ENCODE assay signal across 1 cellular context in the genomic region with DNA sequence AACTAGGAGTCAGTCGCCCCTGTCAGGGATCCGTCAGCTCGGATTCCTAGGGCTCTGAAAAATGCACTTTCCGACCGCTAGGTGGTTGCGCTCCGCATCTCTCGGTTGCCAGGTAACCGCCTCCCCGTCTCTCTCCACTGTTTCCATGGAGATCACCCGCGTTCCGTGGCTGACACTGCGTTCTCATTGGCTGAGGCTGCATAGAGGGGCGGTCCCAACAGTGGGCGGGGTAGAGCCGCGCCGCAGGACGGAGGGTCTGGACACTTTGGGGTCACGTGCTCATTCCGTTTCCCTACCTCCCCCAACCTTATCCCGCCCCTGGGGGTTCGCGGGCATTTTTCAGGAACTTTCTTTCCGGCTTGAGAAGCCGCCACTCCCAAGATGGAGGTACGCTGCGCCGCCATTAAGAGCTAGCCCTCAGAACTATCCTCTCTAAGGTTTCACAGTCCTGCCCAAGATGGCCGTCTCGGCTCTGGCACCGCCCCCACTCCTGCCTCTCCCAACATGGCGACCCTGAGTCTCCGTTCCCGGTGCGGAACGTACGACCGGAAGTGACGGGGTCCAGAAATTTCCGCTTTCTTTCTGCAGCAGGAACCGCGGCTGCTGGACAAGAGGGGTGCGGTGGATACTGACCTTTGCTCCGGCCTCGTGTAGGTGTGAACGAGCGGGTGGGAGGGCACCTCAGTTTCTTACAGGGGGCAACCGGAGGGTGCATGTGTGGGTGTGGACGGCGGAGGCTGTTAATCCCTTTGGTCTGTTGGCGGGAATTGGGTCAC.
TF ChIP-seq lines count a peak whose summit lies in the region.

A gene (minus strand): TSS at position 65 of the 776 bp plus-strand sequence. CDS start 105 bp downstream, outside the sequence.
A gene with protein sequence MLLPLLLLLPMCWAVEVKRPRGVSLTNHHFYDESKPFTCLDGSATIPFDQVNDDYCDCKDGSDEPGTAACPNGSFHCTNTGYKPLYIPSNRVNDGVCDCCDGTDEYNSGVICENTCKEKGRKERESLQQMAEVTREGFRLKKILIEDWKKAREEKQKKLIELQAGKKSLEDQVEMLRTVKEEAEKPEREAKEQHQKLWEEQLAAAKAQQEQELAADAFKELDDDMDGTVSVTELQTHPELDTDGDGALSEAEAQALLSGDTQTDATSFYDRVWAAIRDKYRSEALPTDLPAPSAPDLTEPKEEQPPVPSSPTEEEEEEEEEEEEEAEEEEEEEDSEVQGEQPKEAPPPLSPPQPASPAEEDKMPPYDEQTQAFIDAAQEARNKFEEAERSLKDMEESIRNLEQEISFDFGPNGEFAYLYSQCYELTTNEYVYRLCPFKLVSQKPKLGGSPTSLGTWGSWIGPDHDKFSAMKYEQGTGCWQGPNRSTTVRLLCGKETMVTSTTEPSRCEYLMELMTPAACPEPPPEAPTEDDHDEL (plus strand): TSS at position 579 of the 776 bp plus-strand sequence. CDS start 483 bp downstream, outside the sequence.

TF ChIP-seq in HepG2, 621 proteins besides CTCF, POLR2A, EP300 and RAD21 (continues in another document):
- TF ChIP-seq, protein P1, sequence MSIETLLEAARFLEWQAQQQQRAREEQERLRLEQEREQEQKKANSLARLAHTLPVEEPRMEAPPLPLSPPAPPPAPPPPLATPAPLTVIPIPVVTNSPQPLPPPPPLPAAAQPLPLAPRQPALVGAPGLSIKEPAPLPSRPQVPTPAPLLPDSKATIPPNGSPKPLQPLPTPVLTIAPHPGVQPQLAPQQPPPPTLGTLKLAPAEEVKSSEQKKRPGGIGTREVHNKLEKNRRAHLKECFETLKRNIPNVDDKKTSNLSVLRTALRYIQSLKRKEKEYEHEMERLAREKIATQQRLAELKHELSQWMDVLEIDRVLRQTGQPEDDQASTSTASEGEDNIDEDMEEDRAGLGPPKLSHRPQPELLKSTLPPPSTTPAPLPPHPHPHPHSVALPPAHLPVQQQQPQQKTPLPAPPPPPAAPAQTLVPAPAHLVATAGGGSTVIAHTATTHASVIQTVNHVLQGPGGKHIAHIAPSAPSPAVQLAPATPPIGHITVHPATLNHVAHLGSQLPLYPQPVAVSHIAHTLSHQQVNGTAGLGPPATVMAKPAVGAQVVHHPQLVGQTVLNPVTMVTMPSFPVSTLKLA (IDR thresholded peaks at IDR 0.05): peak; percentile 49
- TF ChIP-seq, protein P2, sequence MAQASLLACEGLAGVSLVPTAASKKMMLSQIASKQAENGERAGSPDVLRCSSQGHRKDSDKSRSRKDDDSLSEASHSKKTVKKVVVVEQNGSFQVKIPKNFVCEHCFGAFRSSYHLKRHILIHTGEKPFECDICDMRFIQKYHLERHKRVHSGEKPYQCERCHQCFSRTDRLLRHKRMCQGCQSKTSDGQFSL (CRISPR knock-in tag; IDR thresholded peaks at IDR 0.05): peak; percentile 47
- 0 out of 2 replicates have a peak, but pooled peaks have one; percentile 42 for TF ChIP-seq CBX5 (CRISPR knock-in tag; IDR thresholded peaks at IDR 0.05; ENCODE audit: borderline replicate concordance)
- peak; percentile 100 for TF ChIP-seq YY1 (IDR thresholded peaks at IDR 0.05; ENCODE audit: insufficient read depth, insufficient replicate concordance, low read depth, low read length)
- TF ChIP-seq, protein P3, sequence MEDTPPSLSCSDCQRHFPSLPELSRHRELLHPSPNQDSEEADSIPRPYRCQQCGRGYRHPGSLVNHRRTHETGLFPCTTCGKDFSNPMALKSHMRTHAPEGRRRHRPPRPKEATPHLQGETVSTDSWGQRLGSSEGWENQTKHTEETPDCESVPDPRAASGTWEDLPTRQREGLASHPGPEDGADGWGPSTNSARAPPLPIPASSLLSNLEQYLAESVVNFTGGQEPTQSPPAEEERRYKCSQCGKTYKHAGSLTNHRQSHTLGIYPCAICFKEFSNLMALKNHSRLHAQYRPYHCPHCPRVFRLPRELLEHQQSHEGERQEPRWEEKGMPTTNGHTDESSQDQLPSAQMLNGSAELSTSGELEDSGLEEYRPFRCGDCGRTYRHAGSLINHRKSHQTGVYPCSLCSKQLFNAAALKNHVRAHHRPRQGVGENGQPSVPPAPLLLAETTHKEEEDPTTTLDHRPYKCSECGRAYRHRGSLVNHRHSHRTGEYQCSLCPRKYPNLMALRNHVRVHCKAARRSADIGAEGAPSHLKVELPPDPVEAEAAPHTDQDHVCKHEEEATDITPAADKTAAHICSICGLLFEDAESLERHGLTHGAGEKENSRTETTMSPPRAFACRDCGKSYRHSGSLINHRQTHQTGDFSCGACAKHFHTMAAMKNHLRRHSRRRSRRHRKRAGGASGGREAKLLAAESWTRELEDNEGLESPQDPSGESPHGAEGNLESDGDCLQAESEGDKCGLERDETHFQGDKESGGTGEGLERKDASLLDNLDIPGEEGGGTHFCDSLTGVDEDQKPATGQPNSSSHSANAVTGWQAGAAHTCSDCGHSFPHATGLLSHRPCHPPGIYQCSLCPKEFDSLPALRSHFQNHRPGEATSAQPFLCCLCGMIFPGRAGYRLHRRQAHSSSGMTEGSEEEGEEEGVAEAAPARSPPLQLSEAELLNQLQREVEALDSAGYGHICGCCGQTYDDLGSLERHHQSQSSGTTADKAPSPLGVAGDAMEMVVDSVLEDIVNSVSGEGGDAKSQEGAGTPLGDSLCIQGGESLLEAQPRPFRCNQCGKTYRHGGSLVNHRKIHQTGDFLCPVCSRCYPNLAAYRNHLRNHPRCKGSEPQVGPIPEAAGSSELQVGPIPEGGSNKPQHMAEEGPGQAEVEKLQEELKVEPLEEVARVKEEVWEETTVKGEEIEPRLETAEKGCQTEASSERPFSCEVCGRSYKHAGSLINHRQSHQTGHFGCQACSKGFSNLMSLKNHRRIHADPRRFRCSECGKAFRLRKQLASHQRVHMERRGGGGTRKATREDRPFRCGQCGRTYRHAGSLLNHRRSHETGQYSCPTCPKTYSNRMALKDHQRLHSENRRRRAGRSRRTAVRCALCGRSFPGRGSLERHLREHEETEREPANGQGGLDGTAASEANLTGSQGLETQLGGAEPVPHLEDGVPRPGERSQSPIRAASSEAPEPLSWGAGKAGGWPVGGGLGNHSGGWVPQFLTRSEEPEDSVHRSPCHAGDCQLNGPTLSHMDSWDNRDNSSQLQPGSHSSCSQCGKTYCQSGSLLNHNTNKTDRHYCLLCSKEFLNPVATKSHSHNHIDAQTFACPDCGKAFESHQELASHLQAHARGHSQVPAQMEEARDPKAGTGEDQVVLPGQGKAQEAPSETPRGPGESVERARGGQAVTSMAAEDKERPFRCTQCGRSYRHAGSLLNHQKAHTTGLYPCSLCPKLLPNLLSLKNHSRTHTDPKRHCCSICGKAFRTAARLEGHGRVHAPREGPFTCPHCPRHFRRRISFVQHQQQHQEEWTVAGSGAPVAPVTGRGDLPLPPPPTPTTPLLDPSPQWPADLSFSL (CRISPR knock-in tag; IDR thresholded peaks at IDR 0.05): no peak
- TF ChIP-seq, protein P4, sequence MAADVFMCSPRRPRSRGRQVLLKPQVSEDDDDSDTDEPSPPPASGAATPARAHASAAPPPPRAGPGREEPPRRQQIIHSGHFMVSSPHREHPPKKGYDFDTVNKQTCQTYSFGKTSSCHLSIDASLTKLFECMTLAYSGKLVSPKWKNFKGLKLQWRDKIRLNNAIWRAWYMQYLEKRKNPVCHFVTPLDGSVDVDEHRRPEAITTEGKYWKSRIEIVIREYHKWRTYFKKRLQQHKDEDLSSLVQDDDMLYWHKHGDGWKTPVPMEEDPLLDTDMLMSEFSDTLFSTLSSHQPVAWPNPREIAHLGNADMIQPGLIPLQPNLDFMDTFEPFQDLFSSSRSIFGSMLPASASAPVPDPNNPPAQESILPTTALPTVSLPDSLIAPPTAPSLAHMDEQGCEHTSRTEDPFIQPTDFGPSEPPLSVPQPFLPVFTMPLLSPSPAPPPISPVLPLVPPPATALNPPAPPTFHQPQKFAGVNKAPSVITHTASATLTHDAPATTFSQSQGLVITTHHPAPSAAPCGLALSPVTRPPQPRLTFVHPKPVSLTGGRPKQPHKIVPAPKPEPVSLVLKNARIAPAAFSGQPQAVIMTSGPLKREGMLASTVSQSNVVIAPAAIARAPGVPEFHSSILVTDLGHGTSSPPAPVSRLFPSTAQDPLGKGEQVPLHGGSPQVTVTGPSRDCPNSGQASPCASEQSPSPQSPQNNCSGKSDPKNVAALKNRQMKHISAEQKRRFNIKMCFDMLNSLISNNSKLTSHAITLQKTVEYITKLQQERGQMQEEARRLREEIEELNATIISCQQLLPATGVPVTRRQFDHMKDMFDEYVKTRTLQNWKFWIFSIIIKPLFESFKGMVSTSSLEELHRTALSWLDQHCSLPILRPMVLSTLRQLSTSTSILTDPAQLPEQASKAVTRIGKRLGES (CRISPR knock-in tag; IDR thresholded peaks at IDR 0.05; ENCODE audit: borderline replicate concordance): no peak; the same call in 1 of the 2 replicates
- TF ChIP-seq ZNF30 (CRISPR knock-in tag; IDR thresholded peaks at IDR 0.05): no peak
- peak; percentile 21 for TF ChIP-seq ZNF781 (CRISPR knock-in tag; IDR thresholded peaks at IDR 0.05; ENCODE audit: borderline replicate concordance, not compliant biosample characterization)
- TF ChIP-seq ZNF234 (CRISPR knock-in tag; conservative IDR thresholded peaks at IDR 0.05): no peak
- TF ChIP-seq NFKBIZ (CRISPR knock-in tag; IDR thresholded peaks at IDR 0.05): no peak; the same call in 1 of the 2 replicates
- TF ChIP-seq, protein P5, sequence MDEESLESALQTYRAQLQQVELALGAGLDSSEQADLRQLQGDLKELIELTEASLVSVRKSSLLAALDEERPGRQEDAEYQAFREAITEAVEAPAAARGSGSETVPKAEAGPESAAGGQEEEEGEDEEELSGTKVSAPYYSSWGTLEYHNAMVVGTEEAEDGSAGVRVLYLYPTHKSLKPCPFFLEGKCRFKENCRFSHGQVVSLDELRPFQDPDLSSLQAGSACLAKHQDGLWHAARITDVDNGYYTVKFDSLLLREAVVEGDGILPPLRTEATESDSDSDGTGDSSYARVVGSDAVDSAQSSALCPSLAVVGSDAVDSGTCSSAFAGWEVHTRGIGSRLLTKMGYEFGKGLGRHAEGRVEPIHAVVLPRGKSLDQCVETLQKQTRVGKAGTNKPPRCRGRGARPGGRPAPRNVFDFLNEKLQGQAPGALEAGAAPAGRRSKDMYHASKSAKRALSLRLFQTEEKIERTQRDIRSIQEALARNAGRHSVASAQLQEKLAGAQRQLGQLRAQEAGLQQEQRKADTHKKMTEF (CRISPR knock-in tag; IDR thresholded peaks at IDR 0.05): peak; percentile 93
- TF ChIP-seq RCOR2 (CRISPR knock-in tag; IDR thresholded peaks at IDR 0.05): no peak; the same call in 1 of the 2 replicates
- peak; percentile 10 for TF ChIP-seq HDAC2 (CRISPR knock-in tag; IDR thresholded peaks at IDR 0.05)
- TF ChIP-seq MEIS2 (CRISPR knock-in tag; IDR thresholded peaks at IDR 0.05): peak; percentile 53; the same call in 1 of the 2 replicates
- TF ChIP-seq, protein P6, sequence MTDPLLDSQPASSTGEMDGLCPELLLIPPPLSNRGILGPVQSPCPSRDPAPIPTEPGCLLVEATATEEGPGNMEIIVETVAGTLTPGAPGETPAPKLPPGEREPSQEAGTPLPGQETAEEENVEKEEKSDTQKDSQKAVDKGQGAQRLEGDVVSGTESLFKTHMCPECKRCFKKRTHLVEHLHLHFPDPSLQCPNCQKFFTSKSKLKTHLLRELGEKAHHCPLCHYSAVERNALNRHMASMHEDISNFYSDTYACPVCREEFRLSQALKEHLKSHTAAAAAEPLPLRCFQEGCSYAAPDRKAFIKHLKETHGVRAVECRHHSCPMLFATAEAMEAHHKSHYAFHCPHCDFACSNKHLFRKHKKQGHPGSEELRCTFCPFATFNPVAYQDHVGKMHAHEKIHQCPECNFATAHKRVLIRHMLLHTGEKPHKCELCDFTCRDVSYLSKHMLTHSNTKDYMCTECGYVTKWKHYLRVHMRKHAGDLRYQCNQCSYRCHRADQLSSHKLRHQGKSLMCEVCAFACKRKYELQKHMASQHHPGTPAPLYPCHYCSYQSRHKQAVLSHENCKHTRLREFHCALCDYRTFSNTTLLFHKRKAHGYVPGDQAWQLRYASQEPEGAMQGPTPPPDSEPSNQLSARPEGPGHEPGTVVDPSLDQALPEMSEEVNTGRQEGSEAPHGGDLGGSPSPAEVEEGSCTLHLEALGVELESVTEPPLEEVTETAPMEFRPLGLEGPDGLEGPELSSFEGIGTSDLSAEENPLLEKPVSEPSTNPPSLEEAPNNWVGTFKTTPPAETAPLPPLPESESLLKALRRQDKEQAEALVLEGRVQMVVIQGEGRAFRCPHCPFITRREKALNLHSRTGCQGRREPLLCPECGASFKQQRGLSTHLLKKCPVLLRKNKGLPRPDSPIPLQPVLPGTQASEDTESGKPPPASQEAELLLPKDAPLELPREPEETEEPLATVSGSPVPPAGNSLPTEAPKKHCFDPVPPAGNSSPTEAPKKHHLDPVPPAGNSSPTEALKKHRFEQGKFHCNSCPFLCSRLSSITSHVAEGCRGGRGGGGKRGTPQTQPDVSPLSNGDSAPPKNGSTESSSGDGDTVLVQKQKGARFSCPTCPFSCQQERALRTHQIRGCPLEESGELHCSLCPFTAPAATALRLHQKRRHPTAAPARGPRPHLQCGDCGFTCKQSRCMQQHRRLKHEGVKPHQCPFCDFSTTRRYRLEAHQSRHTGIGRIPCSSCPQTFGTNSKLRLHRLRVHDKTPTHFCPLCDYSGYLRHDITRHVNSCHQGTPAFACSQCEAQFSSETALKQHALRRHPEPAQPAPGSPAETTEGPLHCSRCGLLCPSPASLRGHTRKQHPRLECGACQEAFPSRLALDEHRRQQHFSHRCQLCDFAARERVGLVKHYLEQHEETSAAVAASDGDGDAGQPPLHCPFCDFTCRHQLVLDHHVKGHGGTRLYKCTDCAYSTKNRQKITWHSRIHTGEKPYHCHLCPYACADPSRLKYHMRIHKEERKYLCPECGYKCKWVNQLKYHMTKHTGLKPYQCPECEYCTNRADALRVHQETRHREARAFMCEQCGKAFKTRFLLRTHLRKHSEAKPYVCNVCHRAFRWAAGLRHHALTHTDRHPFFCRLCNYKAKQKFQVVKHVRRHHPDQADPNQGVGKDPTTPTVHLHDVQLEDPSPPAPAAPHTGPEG (CRISPR knock-in tag; IDR thresholded peaks at IDR 0.05): no peak
- no peak for TF ChIP-seq HOXA7 (CRISPR knock-in tag; IDR thresholded peaks at IDR 0.05)
- 0 out of 2 replicates have a peak, but pooled peaks have one; percentile 49 for TF ChIP-seq ZBTB7B (CRISPR knock-in tag; IDR thresholded peaks at IDR 0.05)
- TF ChIP-seq, protein P7, sequence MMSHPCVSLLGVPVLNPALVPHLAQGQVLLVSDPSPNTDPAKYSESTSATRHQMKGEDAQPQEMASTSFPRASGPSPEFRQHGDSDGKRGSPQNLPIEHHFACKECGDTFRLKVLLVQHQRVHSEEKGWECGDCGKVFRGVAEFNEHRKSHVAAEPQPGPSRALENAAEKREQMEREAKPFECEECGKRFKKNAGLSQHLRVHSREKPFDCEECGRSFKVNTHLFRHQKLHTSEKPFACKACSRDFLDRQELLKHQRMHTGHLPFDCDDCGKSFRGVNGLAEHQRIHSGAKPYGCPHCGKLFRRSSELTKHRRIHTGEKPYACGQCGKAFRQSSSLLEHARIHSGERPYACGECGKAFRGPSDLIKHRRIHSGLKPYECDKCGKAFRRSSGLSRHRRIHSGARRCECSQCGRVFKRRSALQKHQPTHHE (CRISPR knock-in tag; IDR thresholded peaks at IDR 0.05; ENCODE audit: borderline replicate concordance): no peak
- TF ChIP-seq GTF3A (CRISPR knock-in tag; conservative IDR thresholded peaks at IDR 0.05): 0 out of 2 replicates have a peak, but pooled peaks have one; percentile 35
- TF ChIP-seq, protein P8, sequence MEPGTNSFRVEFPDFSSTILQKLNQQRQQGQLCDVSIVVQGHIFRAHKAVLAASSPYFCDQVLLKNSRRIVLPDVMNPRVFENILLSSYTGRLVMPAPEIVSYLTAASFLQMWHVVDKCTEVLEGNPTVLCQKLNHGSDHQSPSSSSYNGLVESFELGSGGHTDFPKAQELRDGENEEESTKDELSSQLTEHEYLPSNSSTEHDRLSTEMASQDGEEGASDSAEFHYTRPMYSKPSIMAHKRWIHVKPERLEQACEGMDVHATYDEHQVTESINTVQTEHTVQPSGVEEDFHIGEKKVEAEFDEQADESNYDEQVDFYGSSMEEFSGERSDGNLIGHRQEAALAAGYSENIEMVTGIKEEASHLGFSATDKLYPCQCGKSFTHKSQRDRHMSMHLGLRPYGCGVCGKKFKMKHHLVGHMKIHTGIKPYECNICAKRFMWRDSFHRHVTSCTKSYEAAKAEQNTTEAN (CRISPR knock-in tag; conservative IDR thresholded peaks at IDR 0.05): peak; percentile 50; the same call in 1 of the 2 replicates
